ENCODE assay signal across 21 cellular contexts in the genomic region with DNA sequence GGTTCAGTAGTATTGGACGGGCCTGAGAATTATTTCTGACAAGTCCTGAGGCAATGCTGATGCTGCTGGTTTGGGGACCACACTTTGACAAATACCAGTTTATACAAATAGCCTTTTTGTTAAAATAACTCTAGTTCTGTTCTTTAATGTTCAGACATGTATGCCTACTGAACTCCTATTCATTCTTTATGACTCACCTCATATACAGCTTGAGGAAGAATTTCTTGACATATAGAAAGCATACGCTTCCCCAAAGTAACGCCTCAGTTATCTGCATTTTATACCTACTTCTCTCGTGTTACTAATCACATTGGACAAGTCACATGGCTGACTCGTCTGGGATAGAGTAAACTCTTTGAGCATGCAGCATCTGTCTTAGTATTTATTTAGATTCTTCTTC.
DNase-seq lines count a peak whose midpoint lies in the region; ATAC-seq and TF ChIP-seq lines count a peak whose summit lies in the region.
"Had no signal": no experiment of that assay in that cellular context is flagged by ENCODE, and none has a peak within 500 bp of the region (broad histone marks: within the 10 kb centered on the region; RNA-seq: fewer than 3 reads in every experiment).

No MANE protein-coding gene starts in this region.

- ATAC-seq in HG03175 (IDR thresholded peaks at IDR 0.05; ENCODE audit: unreplicated experiment), result no peak
- ATAC-seq in Right ventricle myocardium superior (ENCODE audit: poor library complexity), result no peak
- ATAC-seq: A549; CD8-positive, alpha-beta T cell; GM12878 had no signal

- DNase-seq in NCI-H82 (lab: John Stamatoyannopoulos, UW) (peak; percentile 54), NCI-H82 treated with DMSO at 0.1 percent for 48 hours (lab: John Stamatoyannopoulos, UW; ENCODE audit: unreplicated experiment) (no peak), epithelial cell of esophagus (ENCODE audit: low read depth) (peak; percentile 30), foreskin melanocyte (peak; percentile 2), NCI-H187 (lab: John Stamatoyannopoulos, UW) (no peak), Right ventricle myocardium superior (no peak)
- DNase-seq: AML-193; CD4-positive, alpha-beta T cell; CD8-positive, alpha-beta T cell; COR-L47; DMS 273 treated with DMSO at 0.1 percent for 48 hours; DMS153; DMS53; DMS79; DND-41; EL; GDM1 had no signal

- TF ChIP-seq CTCF in epithelial cell of esophagus (IDR thresholded peaks at IDR 0.05; ENCODE audit: insufficient read depth, low read depth, low read length, missing control alignments), result no peak

- intact Hi-C loops in Right ventricle myocardium superior (cut with DNase I), result no loop called here

- no peak overlapping the region for H3K4me3 ChIP-seq in epithelial cell of esophagus (ENCODE audit: low read length)
- H3K4me3 ChIP-seq: A549; BLaER1 treated with 17β-estradiol and CSF1 and Interleukin-3, amounts not matched to agents 10 nM and 100 nM; GM12878 had no signal

Comparison
In these comparisons a context has a peak if more than half of its experiments do, and no peak if none do; other contexts are left out.
1. DNase-seq: peak in NCI-H82 (single experiment), epithelial cell of esophagus (single experiment) and foreskin melanocyte (single experiment); none in NCI-H82 treated with DMSO at 0.1 percent for 48 hours (single experiment), NCI-H187 (0 of 2) and Right ventricle myocardium superior (single experiment).